Comparison of ENCODE assay signal across 17 cellular contexts in the genomic region with DNA sequence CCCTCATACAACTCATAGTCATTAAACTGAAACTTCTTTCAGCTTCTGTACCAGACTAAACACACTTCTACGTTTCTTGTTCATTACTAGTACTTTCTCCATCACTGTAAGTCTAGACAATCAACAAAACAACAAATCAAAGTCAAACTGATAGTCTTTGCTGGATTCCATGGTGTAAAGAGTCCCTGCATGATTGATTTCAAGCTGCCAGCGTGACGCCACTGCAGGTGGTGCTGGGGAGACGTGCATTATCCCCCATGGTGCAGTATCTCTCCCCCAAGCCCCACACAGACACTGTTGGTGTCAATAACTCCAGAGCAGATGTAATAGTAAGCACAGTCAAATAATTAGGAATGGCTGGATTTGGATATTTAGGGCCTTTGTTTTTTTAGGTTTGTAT. TPM values are rescaled to one million over a fixed set of nuclear protein-coding genes. Genes with fewer than 3 reads are reported as not detected.
DNase-seq lines count a peak whose midpoint lies in the region; ATAC-seq and TF ChIP-seq lines count a peak whose summit lies in the region.
"Had no signal": no experiment of that assay in that cellular context is flagged by ENCODE, and none has a peak within 500 bp of the region (broad histone marks: within the 10 kb centered on the region; RNA-seq: fewer than 3 reads in every experiment).

No MANE protein-coding gene starts in this region.

- no peak overlapping the region for H3K9ac ChIP-seq in colonic mucosa (ENCODE audit: low read depth in 2 of 2, low read length in 2 of 2)

- CTCF ChIA-PET in HEK293T (lab: Yijun Ruan, JAX) = no interaction called here

- H3K36me3 ChIP-seq in colonic mucosa = no peaks in the 10 kb centered on the region
- H3K36me3 ChIP-seq: HAP-1 had no signal

- TF ChIP-seq CTCF in colonic mucosa (IDR thresholded peaks at IDR 0.05) = no peak

- intact Hi-C loops in colonic mucosa (cut with DNase I) = no loop called here

- H3K27me3 ChIP-seq in colonic mucosa = no peaks in the 10 kb centered on the region

- no peak overlapping the region for H3K4me3 ChIP-seq in colonic mucosa
- H3K4me3 ChIP-seq: HAP-1 had no signal

- H3K27ac ChIP-seq in colonic mucosa = no peak overlapping the region
- H3K27ac ChIP-seq: C4-2B had no signal

- peaks cover 3% of the 10 kb centered on the region for H3K4me1 ChIP-seq in colonic mucosa

- ATAC-seq in HG03520 (IDR thresholded peaks at IDR 0.05; ENCODE audit: unreplicated experiment) = no peak
- ATAC-seq in GM19351 (IDR thresholded peaks at IDR 0.05; ENCODE audit: unreplicated experiment) = no peak

- H3K9me3 ChIP-seq in colonic mucosa = no peaks in the 10 kb centered on the region
- H3K9me3 ChIP-seq: HAP-1 had no signal

- DNase-seq in activated CD8-positive, alpha-beta memory T cell treated with anti-CD3 and anti-CD28 coated beads for 24 hours = peak; percentile 43
- no peak for DNase-seq in activated CD8-positive, alpha-beta memory T cell treated with anti-CD3 and anti-CD28 coated beads, Interleukin-2, amount 50 U/mL, for 48 hours
- DNase-seq in HEK293T (ENCODE audit: extremely low spot score) (no peak), colonic mucosa (peak; percentile 13), superior temporal gyrus (ENCODE audit: extremely low spot score) (peak; percentile 8), NCI-H1436 treated with DMSO at 0.1 percent for 48 hours (lab: John Stamatoyannopoulos, UW) (no peak)
- DNase-seq: 8988T; ACHN; CD4-positive, alpha-beta memory T cell; DMS153; DND-41; GDM1; IMR-90 had no signal

- POLR2A ChIA-PET in HEK293T (lab: Yijun Ruan, JAX) = interaction anchor here (1.0 kb wide), 1 partner anchor 38 kb away, joined by 3 read pairs; a partner anchor contains a TSS

TF ChIP-seq in HEK293T, 16 proteins besides CTCF, POLR2A, EP300 and RAD21:
- TF ChIP-seq FOXM1 (IDR thresholded peaks at IDR 0.05; ENCODE audit: borderline replicate concordance) = no peak
- TF ChIP-seq, protein P1, sequence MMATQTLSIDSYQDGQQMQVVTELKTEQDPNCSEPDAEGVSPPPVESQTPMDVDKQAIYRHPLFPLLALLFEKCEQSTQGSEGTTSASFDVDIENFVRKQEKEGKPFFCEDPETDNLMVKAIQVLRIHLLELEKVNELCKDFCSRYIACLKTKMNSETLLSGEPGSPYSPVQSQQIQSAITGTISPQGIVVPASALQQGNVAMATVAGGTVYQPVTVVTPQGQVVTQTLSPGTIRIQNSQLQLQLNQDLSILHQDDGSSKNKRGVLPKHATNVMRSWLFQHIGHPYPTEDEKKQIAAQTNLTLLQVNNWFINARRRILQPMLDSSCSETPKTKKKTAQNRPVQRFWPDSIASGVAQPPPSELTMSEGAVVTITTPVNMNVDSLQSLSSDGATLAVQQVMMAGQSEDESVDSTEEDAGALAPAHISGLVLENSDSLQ (IDR thresholded peaks at IDR 0.05) = peak; percentile 90
- TF ChIP-seq ZNF384 (IDR thresholded peaks at IDR 0.05) = no peak; the same call in 1 of the 2 replicates
- TF ChIP-seq NFRKB (IDR thresholded peaks at IDR 0.05) = no peak
- TF ChIP-seq CTBP1 (IDR thresholded peaks at IDR 0.05; ENCODE audit: borderline replicate concordance) = peak; percentile 65; the same call in 1 of the 2 replicates
- no peak for TF ChIP-seq SP1 (IDR thresholded peaks at IDR 0.05)
- TF ChIP-seq ELF4 (IDR thresholded peaks at IDR 0.05) = no peak
- peak; percentile 67; the same call in 1 of the 2 replicates for TF ChIP-seq ARNT (IDR thresholded peaks at IDR 0.05)
- TF ChIP-seq TARDBP (IDR thresholded peaks at IDR 0.05) = no peak
- TF ChIP-seq LEF1 (IDR thresholded peaks at IDR 0.05; ENCODE audit: borderline replicate concordance) = no peak

RNA-seq across cellular contexts. Expression of a gene that starts 10.7 kb away (rescaled TPM):
- 10 to 100 TPM; 20.4 to 33.6 TPM for total RNA-seq in colonic mucosa

RNA-seq across cellular contexts. Expression of a gene that starts 37.9 kb away (rescaled TPM):
- total RNA-seq in colonic mucosa = 1 to 10 TPM; 5.8 to 6.4 TPM

Comparison
In these comparisons a context has a peak if more than half of its experiments do, and no peak if none do; other contexts are left out.
1. DNase-seq: peak in activated CD8-positive, alpha-beta memory T cell treated with anti-CD3 and anti-CD28 coated beads for 24 hours (single experiment), colonic mucosa (single experiment) and superior temporal gyrus (single experiment); none in activated CD8-positive, alpha-beta memory T cell treated with anti-CD3 and anti-CD28 coated beads, Interleukin-2, amount 50 U/mL, for 48 hours (single experiment), HEK293T (single experiment) and NCI-H1436 treated with DMSO at 0.1 percent for 48 hours (single experiment).